Comparison of ENCODE assay signal across 8 cellular contexts in the genomic region with DNA sequence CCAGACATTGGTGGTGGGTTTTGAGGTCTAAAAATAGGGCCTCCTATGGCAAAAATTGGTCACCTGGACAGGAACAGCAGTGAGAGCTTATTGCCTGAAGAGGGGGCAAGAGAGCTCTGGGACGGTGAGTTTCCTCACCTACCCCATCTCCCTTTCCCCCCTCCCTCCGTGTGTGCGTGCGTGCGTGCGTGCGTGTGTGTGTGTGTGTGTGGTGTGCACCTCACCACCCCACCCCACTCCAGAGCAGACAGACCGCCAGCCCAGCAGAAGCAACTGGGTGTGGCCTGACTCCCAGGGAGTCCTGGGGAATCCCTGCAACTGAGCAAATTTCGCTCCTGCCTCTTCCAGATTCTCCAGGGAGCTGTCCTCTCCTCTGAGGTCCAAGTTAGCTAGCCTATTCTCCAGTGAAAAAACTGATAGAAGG. TPM values are rescaled to one million over a fixed set of nuclear protein-coding genes. Genes with fewer than 3 reads are reported as not detected.
DNase-seq lines count a peak whose midpoint lies in the region; ATAC-seq and TF ChIP-seq lines count a peak whose summit lies in the region.

No MANE protein-coding gene starts in this region.

- no peaks in the 10 kb centered on the region for H3K27me3 Mint-ChIP-seq in activated CD4-positive, alpha-beta memory T cell treated with anti-CD3 and anti-CD28 coated beads, Interleukin-2, amount 10 ng/mL, durations not matched to agents 7 days and 5 days
- H3K27me3 Mint-ChIP-seq in mesothelial cell of epicardium (ENCODE audit: low read depth): no peaks in the 10 kb centered on the region

- H3K4me1 Mint-ChIP-seq in activated CD4-positive, alpha-beta memory T cell treated with anti-CD3 and anti-CD28 coated beads, Interleukin-2, amount 10 ng/mL, durations not matched to agents 7 days and 5 days: peaks cover 48% of the 10 kb centered on the region
- peaks cover 22% of the 10 kb centered on the region for H3K4me1 Mint-ChIP-seq in mesothelial cell of epicardium

- no peaks in the 10 kb centered on the region for H3K9me3 Mint-ChIP-seq in activated CD4-positive, alpha-beta memory T cell treated with anti-CD3 and anti-CD28 coated beads, Interleukin-2, amount 10 ng/mL, durations not matched to agents 7 days and 5 days
- peaks cover 15% of the 10 kb centered on the region for H3K9me3 Mint-ChIP-seq in mesothelial cell of epicardium

- H3K36me3 Mint-ChIP-seq in activated CD4-positive, alpha-beta memory T cell treated with anti-CD3 and anti-CD28 coated beads, Interleukin-2, amount 10 ng/mL, durations not matched to agents 7 days and 5 days (ENCODE audit: low read depth): peaks cover 4% of the 10 kb centered on the region
- no peaks in the 10 kb centered on the region for H3K36me3 Mint-ChIP-seq in mesothelial cell of epicardium

- peak overlapping the region; percentile 93 for H3K27ac Mint-ChIP-seq in activated CD4-positive, alpha-beta memory T cell treated with anti-CD3 and anti-CD28 coated beads, Interleukin-2, amount 10 ng/mL, durations not matched to agents 7 days and 5 days
- peak overlapping the region; percentile 18 for H3K27ac Mint-ChIP-seq in mesothelial cell of epicardium

- H3K4me3 Mint-ChIP-seq in activated CD4-positive, alpha-beta memory T cell treated with anti-CD3 and anti-CD28 coated beads, Interleukin-2, amount 10 ng/mL, durations not matched to agents 7 days and 5 days: peak overlapping the region; percentile 41
- H3K4me3 Mint-ChIP-seq in mesothelial cell of epicardium: peak overlapping the region; percentile 20

- DNase-seq in G401 (ENCODE audit: low spot score) (peak; percentile 74), NCI-H526 (lab: John Stamatoyannopoulos, UW) (peak; percentile 61 to 87), mesothelial cell of epicardium (ENCODE audit: low spot score in 2 of 2, unreplicated experiment in 2 of 2) (no peak), GM19240 (ENCODE audit: insufficient read length, low spot score) (no peak)
- peak; percentile 85 for DNase-seq in activated CD4-positive, alpha-beta memory T cell treated with anti-CD3 and anti-CD28 coated beads, Interleukin-2, amount 10 ng/mL, durations not matched to agents 7 days and 5 days
- peak; percentile 69 for DNase-seq in effector CD4-positive, alpha-beta T cell
- DNase-seq in stimulated activated CD8-positive, alpha-beta memory T cell treated with anti-CD3 and anti-CD28 coated beads, Interleukin-7, amount 100 ng/mL, for 4 hours (ENCODE audit: low read depth in 2 of 2): peak; percentile 48 to 70

- peak; percentile 31 for ATAC-seq in HG02759 (IDR thresholded peaks at IDR 0.05; ENCODE audit: unreplicated experiment)

- POLR2A ChIA-PET in activated CD4-positive, alpha-beta memory T cell treated with anti-CD3 and anti-CD28 coated beads, Interleukin-2, amount 10 ng/mL, durations not matched to agents 7 days and 5 days (lab: Charles Lee): interaction anchor here (0.7 to 8.9 kb wide), 7 partner anchors 12 to 104 kb away, joined by 3 to 368 read pairs (median 13); a partner anchor contains a TSS

- peak; percentile 0 for TF ChIP-seq CTCF in mesothelial cell of epicardium (IDR thresholded peaks at IDR 0.05; ENCODE audit: unreplicated experiment)

- CTCF ChIA-PET in activated CD4-positive, alpha-beta memory T cell treated with anti-CD3 and anti-CD28 coated beads, Interleukin-2, amount 10 ng/mL, durations not matched to agents 7 days and 5 days (lab: Charles Lee): interaction anchor here (0.7 to 10.0 kb wide), 29 partner anchors 9 to 696 kb away, joined by 3 to 295 read pairs (median 5); a partner anchor contains a TSS

- in situ Hi-C loops in G401 (cut with HindIII; ENCODE audit: low sequenced_read_pairs): no loop called here

RNA-seq across cellular contexts. Expression of a gene that starts 44.7 kb away (rescaled TPM):
- 99.8 and 113 TPM in 2 replicates for total RNA-seq in G401 (2014; rRNA removed; shearing (Covaris generic))
- total RNA-seq in activated CD4-positive, alpha-beta memory T cell treated with anti-CD3 and anti-CD28 coated beads, Interleukin-2, amount 10 ng/mL, durations not matched to agents 7 days and 5 days: 10 to 100 TPM; 67.4 to 70.2 TPM
- 28.3 to 32.1 TPM (median 30.0 TPM) in 3 replicates for total RNA-seq in mesothelial cell of epicardium

Comparison
In these comparisons a context has a peak if more than half of its experiments do, and no peak if none do; other contexts are left out.
1. DNase-seq: peak in G401 (single experiment), NCI-H526 (2 of 2), activated CD4-positive, alpha-beta memory T cell treated with anti-CD3 and anti-CD28 coated beads, Interleukin-2, amount 10 ng/mL, durations not matched to agents 7 days and 5 days (single experiment), effector CD4-positive, alpha-beta T cell (single experiment) and stimulated activated CD8-positive, alpha-beta memory T cell treated with anti-CD3 and anti-CD28 coated beads, Interleukin-7, amount 100 ng/mL, for 4 hours (2 of 2); none in mesothelial cell of epicardium (0 of 2) and GM19240 (single experiment).